Comparison of ENCODE assay signal across 19 cellular contexts in genomic region chr19:5445667-5446066, GRCh38. TPM values are rescaled to one million over a fixed set of nuclear protein-coding genes. Genes with fewer than 3 reads are reported as not detected.
DNase-seq lines count a peak whose midpoint lies in the region; ATAC-seq, FAIRE-seq and TF ChIP-seq lines count a peak whose summit lies in the region.
"Had no signal": no experiment of that assay in that cellular context is flagged by ENCODE, and none has a peak within 500 bp of the region (broad histone marks: within the 10 kb centered on the region; RNA-seq: fewer than 3 reads in every experiment).

No MANE protein-coding gene starts in this region.

- no peak for TF ChIP-seq POLR2A in breast epithelium (IDR thresholded peaks at IDR 0.05)
- TF ChIP-seq POLR2A in K562 (conservative IDR thresholded peaks at IDR 0.05): no peak

- no peak for TF ChIP-seq EP300 in K562 (IDR thresholded peaks at IDR 0.05; ENCODE audit: low read length)

- H4K20me1 ChIP-seq in K562 (replicated peaks; ENCODE audit: control insufficient read depth, insufficient read depth, low read length): no peaks in the 10 kb centered on the region; the same call in 1 of the 2 replicates

- DNase-seq in MCF 10A (ENCODE audit: unreplicated experiment) (peak; percentile 68), breast epithelium (ENCODE audit: low spot score in 2 of 2) (no peak), M059J (ENCODE audit: low read depth) (peak; percentile 61), K562 (ENCODE audit: extremely low read depth in 1 of 4, low spot score in 3 of 4) (peak in 3 of 4 experiments; percentile 17 to 25 (median 24)), neuronal stem cell (ENCODE audit: low spot score) (no peak), type B pancreatic cell (ENCODE audit: extremely low spot score, unreplicated experiment) (no peak)
- DNase-seq: activated CD4-positive, alpha-beta T cell treated with anti-CD3 and anti-CD28 coated beads for 48 hours; activated CD8-positive, alpha-beta memory T cell treated with anti-CD3 and anti-CD28 coated beads, Interleukin-2, amount 10 ng/mL, durations not matched to agents 7 days and 5 days; activated naive CD8-positive, alpha-beta T cell treated with anti-CD3 and anti-CD28 coated beads, Interleukin-2, amount 50 U/mL, for 24 hours; CD8-positive, alpha-beta T cell; dermis blood vessel endothelial cell; erythroblast; NCI-H1436 treated with DMSO at 0.1 percent for 48 hours had no signal

- H3K18ac ChIP-seq in neuronal stem cell (ENCODE audit: low read length): peak overlapping the region; percentile 73

- FAIRE-seq in K562 (lab: Jason Lieb, UNC): no peak

- peak; percentile 49; the same call in 2 of the 3 replicates for ATAC-seq in K562
- ATAC-seq in HG02885 (IDR thresholded peaks at IDR 0.05; ENCODE audit: poor library complexity, unreplicated experiment): no peak
- no peak for ATAC-seq in GM21381 (IDR thresholded peaks at IDR 0.05; ENCODE audit: unreplicated experiment)
- ATAC-seq: activated CD8-positive, alpha-beta memory T cell treated with anti-CD3 and anti-CD28 coated beads, Interleukin-2, amount 10 ng/mL, durations not matched to agents 7 days and 5 days; activated naive CD8-positive, alpha-beta T cell treated with anti-CD3 and anti-CD28 coated beads, Interleukin-2, amount 50 U/mL, for 24 hours; CD8-positive, alpha-beta T cell had no signal

- H2BK120ac ChIP-seq in neuronal stem cell (ENCODE audit: low read depth, low read length): no peak overlapping the region

- H3K27ac ChIP-seq in breast epithelium (no peak overlapping the region), K562 (ENCODE audit: extremely low read depth, low read depth, low read length) (no peak overlapping the region), neuronal stem cell (replicated peaks; ENCODE audit: low read length) (no peak overlapping the region)
- H3K27ac ChIP-seq: vagina had no signal

- H3K27me3 Mint-ChIP-seq in MCF 10A (ENCODE audit: insufficient read depth, unreplicated experiment) (peaks cover 37% of the 10 kb centered on the region), type B pancreatic cell (peaks cover 21% of the 10 kb centered on the region)

- no peak overlapping the region for H4K8ac ChIP-seq in neuronal stem cell (ENCODE audit: low read depth, low read length)

- H3K27me3 ChIP-seq in breast epithelium: peaks cover 0 to 37% of the 10 kb centered on the region in 2 donors
- peaks cover 14 to 31% of the 10 kb centered on the region in 2 experiments for H3K27me3 ChIP-seq in K562 (ENCODE audit: control insufficient read depth in 2 of 2, insufficient read depth in 2 of 2, low read length in 2 of 2)
- no peaks in the 10 kb centered on the region for H3K27me3 ChIP-seq in neuronal stem cell (ENCODE audit: control insufficient read depth in 3 of 3, insufficient read depth in 3 of 3, low read depth in 1 of 3, low read length in 3 of 3)
- H3K27me3 ChIP-seq: vagina had no signal

- H3K4me2 ChIP-seq in K562 (ENCODE audit: insufficient read depth, low read length) (no peak overlapping the region), neuronal stem cell (ENCODE audit: insufficient read depth, low read length, poor library complexity, severe bottlenecking) (no peak overlapping the region)

- POLR2A ChIA-PET in MCF 10A (lab: Yijun Ruan, JAX): no interaction called here
- POLR2A ChIA-PET in K562 (lab: Yijun Ruan, JAX): interaction anchor here (1.0 kb wide), 1 partner anchor 11 kb away, joined by 4 read pairs; no protein-coding TSS in a partner anchor

- H3K27ac Mint-ChIP-seq in MCF 10A (ENCODE audit: low read depth, unreplicated experiment) (no peak overlapping the region), type B pancreatic cell (no peak overlapping the region)
- H3K27ac Mint-ChIP-seq: activated CD8-positive, alpha-beta memory T cell treated with anti-CD3 and anti-CD28 coated beads, Interleukin-2, amount 10 ng/mL, durations not matched to agents 7 days and 5 days; activated naive CD8-positive, alpha-beta T cell treated with anti-CD3 and anti-CD28 coated beads, Interleukin-2, amount 50 U/mL, for 24 hours; activated T-helper 2 cell treated with anti-CD3 and anti-CD28 coated beads, Interferon-gamma antibody, Interleukin-2, Interleukin-4, amounts not matched to agents 10 μg/mL and 5 μg/mL and 100 μg/mL, durations not matched to agents 14 hours and 24 hours and 36 hours; CD8-positive, alpha-beta T cell had no signal

- H3K9ac ChIP-seq in K562 (ENCODE audit: insufficient read depth in 1 of 2, low read depth in 2 of 2, low read length in 2 of 2) (no peak overlapping the region), neuronal stem cell (ENCODE audit: low read depth, low read length, poor library complexity) (no peak overlapping the region)

- no peaks in the 10 kb centered on the region for H3K79me1 ChIP-seq in neuronal stem cell (ENCODE audit: low read depth, low read length)

- H3K14ac ChIP-seq in neuronal stem cell (ENCODE audit: low read length): no peak overlapping the region

- peak overlapping the region; percentile 12 for H2AK5ac ChIP-seq in neuronal stem cell (ENCODE audit: low read depth, low read length)

- H2AFZ ChIP-seq in K562 (ENCODE audit: low read depth, low read length): no peak overlapping the region
- H2AFZ ChIP-seq in neuronal stem cell (ENCODE audit: low read length): no peak overlapping the region

- no peaks in the 10 kb centered on the region for H3K4me1 ChIP-seq in breast epithelium
- H3K4me1 ChIP-seq in K562 (replicated peaks in 1 of 2; ENCODE audit: control insufficient read depth in 2 of 2, insufficient read depth in 2 of 2, low read length in 2 of 2): no peaks in the 10 kb centered on the region; a peak in 1 of 5 replicates
- no peaks in the 10 kb centered on the region for H3K4me1 ChIP-seq in neuronal stem cell (ENCODE audit: control insufficient read depth in 2 of 2, insufficient read depth in 1 of 2, low read depth in 1 of 2, low read length in 2 of 2)
- H3K4me1 ChIP-seq: vagina had no signal

- H3K9me1 ChIP-seq in K562 (ENCODE audit: control insufficient read depth, insufficient read depth, low read length): no peaks in the 10 kb centered on the region

- no peaks in the 10 kb centered on the region for H3K9me3 ChIP-seq in breast epithelium
- H3K9me3 ChIP-seq in K562 (replicated peaks; ENCODE audit: control insufficient read depth, insufficient read depth, low read depth, low read length): no peaks in the 10 kb centered on the region
- no peaks in the 10 kb centered on the region for H3K9me3 ChIP-seq in neuronal stem cell (replicated peaks in 1 of 2; ENCODE audit: control insufficient read depth in 2 of 2, insufficient read depth in 1 of 2, low read depth in 1 of 2, low read length in 2 of 2)
- H3K9me3 ChIP-seq: vagina had no signal

- H2BK5ac ChIP-seq in neuronal stem cell (ENCODE audit: low read length): no peak overlapping the region

- TF ChIP-seq RAD21 in K562 (CRISPR knock-in tag; conservative IDR thresholded peaks at IDR 0.05 in 1 of 2, IDR thresholded peaks at IDR 0.05 in 1 of 2): no peak

- H3K36me3 Mint-ChIP-seq in MCF 10A (ENCODE audit: insufficient read depth, unreplicated experiment) (no peaks in the 10 kb centered on the region), type B pancreatic cell (no peaks in the 10 kb centered on the region)
- H3K36me3 Mint-ChIP-seq: activated CD8-positive, alpha-beta memory T cell treated with anti-CD3 and anti-CD28 coated beads, Interleukin-2, amount 10 ng/mL, durations not matched to agents 7 days and 5 days; CD8-positive, alpha-beta T cell had no signal

- no TSS peak for BruUV-seq in MCF 10A (replicated peaks; lab: Mats Ljungman, UMichigan)
- no TSS peak for BruUV-seq in K562 (replicated peaks; lab: Mats Ljungman, UMichigan)

- no peaks in the 10 kb centered on the region for H3K36me3 ChIP-seq in breast epithelium
- H3K36me3 ChIP-seq in K562 (ENCODE audit: control insufficient read depth, insufficient read depth, low read length): no peaks in the 10 kb centered on the region
- H3K36me3 ChIP-seq in neuronal stem cell (replicated peaks in 1 of 2; ENCODE audit: control insufficient read depth in 2 of 2, insufficient read depth in 2 of 2, low read length in 2 of 2): no peaks in the 10 kb centered on the region
- H3K36me3 ChIP-seq: vagina had no signal

- H2BK15ac ChIP-seq in neuronal stem cell (ENCODE audit: low read length): no peak overlapping the region

- in situ Hi-C loops in K562 (cut with MboI): no loop called here

- H2BK12ac ChIP-seq in neuronal stem cell (ENCODE audit: low read length): no peak overlapping the region

- no peak overlapping the region for H3K4ac ChIP-seq in neuronal stem cell (ENCODE audit: low read length)

- H3K9me3 Mint-ChIP-seq in MCF 10A (ENCODE audit: unreplicated experiment): no peaks in the 10 kb centered on the region
- no peaks in the 10 kb centered on the region for H3K9me3 Mint-ChIP-seq in type B pancreatic cell
- H3K9me3 Mint-ChIP-seq: activated naive CD8-positive, alpha-beta T cell treated with anti-CD3 and anti-CD28 coated beads, Interleukin-2, amount 50 U/mL, for 24 hours; activated T-helper 2 cell treated with anti-CD3 and anti-CD28 coated beads, Interferon-gamma antibody, Interleukin-2, Interleukin-4, amounts not matched to agents 10 μg/mL and 5 μg/mL and 100 μg/mL, durations not matched to agents 14 hours and 24 hours and 36 hours; CD8-positive, alpha-beta T cell; neural crest cell had no signal

- intact Hi-C loops in MCF 10A (cut with micrococcal nuclease): no loop called here
- intact Hi-C loops in breast epithelium (cut with DNase I; ENCODE audit: low total_unique reads): no loop called here
- intact Hi-C loops in K562 (cut with micrococcal nuclease): no loop called here

- no peak overlapping the region for H3K23ac ChIP-seq in neuronal stem cell (ENCODE audit: low read depth, low read length, poor library complexity)

- 0% methylated on average over 2 of the region's 3 CpGs for WGBS in K562 (ENCODE audit: insufficient coverage, low coverage, missing lambda C conversion rate)
- WGBS in neuronal stem cell (ENCODE audit: extremely low coverage in 2 of 2, insufficient read length in 2 of 2, insufficient replicate concordance in 1 of 2), 2 donors: no CpG with 5 or more reads among the region's 3 CpGs

- no peak overlapping the region for H4K91ac ChIP-seq in neuronal stem cell (ENCODE audit: low read depth, low read length, poor library complexity)

- H3K4me3 Mint-ChIP-seq in MCF 10A (ENCODE audit: unreplicated experiment) (no peak overlapping the region), type B pancreatic cell (no peak overlapping the region)
- H3K4me3 Mint-ChIP-seq: activated CD8-positive, alpha-beta memory T cell treated with anti-CD3 and anti-CD28 coated beads, Interleukin-2, amount 10 ng/mL, durations not matched to agents 7 days and 5 days; activated naive CD8-positive, alpha-beta T cell treated with anti-CD3 and anti-CD28 coated beads, Interleukin-2, amount 50 U/mL, for 24 hours; CD8-positive, alpha-beta T cell; neural crest cell had no signal

- no peak for TF ChIP-seq CTCF in MCF 10A (IDR thresholded peaks at IDR 0.05; ENCODE audit: unreplicated experiment)
- TF ChIP-seq CTCF in breast epithelium (IDR thresholded peaks at IDR 0.05): no peak
- no peak for TF ChIP-seq CTCF in K562 (IDR thresholded peaks at IDR 0.05 in 2 of 3, conservative IDR thresholded peaks at IDR 0.05 in 1 of 3; ENCODE audit: insufficient read depth in 2 of 3, low read depth in 1 of 3, low read length in 3 of 3)
- no peak for TF ChIP-seq CTCF in type B pancreatic cell (conservative IDR thresholded peaks at IDR 0.05)

- no peak overlapping the region for H3K4me3 ChIP-seq in breast epithelium
- H3K4me3 ChIP-seq in K562: no peak overlapping the region
- no peak overlapping the region for H3K4me3 ChIP-seq in neuronal stem cell (ENCODE audit: low read length in 2 of 2)
- H3K4me3 ChIP-seq: vagina had no signal

- CTCF ChIA-PET in MCF 10A (lab: Yijun Ruan, JAX): interaction anchor here (0.6 to 0.7 kb wide), 3 partner anchors 10 to 618 kb away, joined by 3 to 5 read pairs (median 4); no protein-coding TSS in a partner anchor
- CTCF ChIA-PET in K562 (lab: Yijun Ruan, JAX; ENCODE audit: low intra/inter-chr PET ratio): no interaction called here

- no peaks in the 10 kb centered on the region for H3K79me2 ChIP-seq in K562 (ENCODE audit: control insufficient read depth, insufficient read depth, low read length)

- H3K4me1 Mint-ChIP-seq in MCF 10A (ENCODE audit: insufficient read depth, unreplicated experiment) (peaks cover 4% of the 10 kb centered on the region), type B pancreatic cell (ENCODE audit: unreplicated experiment) (no peaks in the 10 kb centered on the region)
- H3K4me1 Mint-ChIP-seq: activated CD8-positive, alpha-beta memory T cell treated with anti-CD3 and anti-CD28 coated beads, Interleukin-2, amount 10 ng/mL, durations not matched to agents 7 days and 5 days had no signal

RNA-seq across cellular contexts. Expression of gene ZNRF4, which starts 9.6 kb away (rescaled TPM):
- not detected in 2 replicates for total RNA-seq in MCF 10A (2022)
- total RNA-seq in breast epithelium: not detected
- total RNA-seq in M059J (2014; rRNA removed; shearing (Covaris generic)): not detected in 2 replicates
- not detected in 2 replicates for total RNA-seq in K562 (2011; cell fraction: chromatin; rRNA removed; ENCODE audit: low replicate concordance)
- total RNA-seq in K562 (2011; cell fraction: nucleolus; rRNA removed): not detected in 2 replicates
- not detected in 2 replicates for total RNA-seq in K562 (2011; cell fraction: nucleoplasm; rRNA removed)
- total RNA-seq in K562 (2014; rRNA removed): not detected in 2 replicates
- not detected in 2 replicates for total RNA-seq in K562 (2014; rRNA removed; fragmentation: Illumina TruSeq; extraction: Trizol)
- not detected in 2 replicates for total RNA-seq in K562 (2015; rRNA removed; fragmentation: Illumina TruSeq; extraction: Trizol)
- total RNA-seq in K562 (2021): not detected in 2 replicates
- polyA plus RNA-seq in K562 (2011; rRNA removed): not detected in 2 replicates
- not detected in 2 replicates for polyA plus RNA-seq in K562 (2011; cell fraction: cytosol; rRNA removed)
- polyA plus RNA-seq in K562 (2011; cell fraction: nucleus; rRNA removed): not detected in 2 replicates
- polyA plus RNA-seq in K562 (2012): not detected in 2 replicates
- polyA plus RNA-seq in K562 (2014; fragmentation: Illumina TruSeq; extraction: Trizol): not detected in 2 replicates
- polyA plus RNA-seq in K562 (2014; fragmentation: Nextera tagmentation; extraction: Ambion mirVana): not detected
- not detected in 2 replicates for polyA plus RNA-seq in K562 (2014; rRNA removed)
- polyA minus RNA-seq in K562 (2011; rRNA and poly(A)+ RNA removed): not detected in 2 replicates
- polyA minus RNA-seq in K562 (2011; cell fraction: cytosol; rRNA and poly(A)+ RNA removed): not detected in 2 replicates
- polyA minus RNA-seq in K562 (2011; cell fraction: nucleus; rRNA and poly(A)+ RNA removed): not detected in 2 replicates
- polyA plus RNA-seq in neuronal stem cell (2013, experiment 1 of 2): 0.13 TPM
- polyA plus RNA-seq in neuronal stem cell (2013, experiment 2 of 2): 0.08 TPM
- not detected in 2 replicates for total RNA-seq in type B pancreatic cell (ENCODE audit: low replicate concordance)
- total RNA-seq: activated CD8-positive, alpha-beta memory T cell treated with anti-CD3 and anti-CD28 coated beads, Interleukin-2, amount 10 ng/mL, durations not matched to agents 7 days and 5 days; activated T-helper 2 cell treated with anti-CD3 and anti-CD28 coated beads, Interferon-gamma antibody, Interleukin-2, Interleukin-4, amounts not matched to agents 10 μg/mL and 5 μg/mL and 100 μg/mL, durations not matched to agents 14 hours and 24 hours and 36 hours; CD8-positive, alpha-beta T cell; dermis blood vessel endothelial cell; mononuclear cell; neural crest cell; vagina had no signal

Comparison
In these comparisons a context has a peak if more than half of its experiments do, and no peak if none do; other contexts are left out.
1. DNase-seq: peak in MCF 10A (single experiment), M059J (single experiment) and K562 (3 of 4); none in breast epithelium (0 of 2), neuronal stem cell (single experiment) and type B pancreatic cell (single experiment).